16 cellular contexts compared by ENCODE assay signal in genomic region chr5:10653751-10654400, GRCh38.
DNase-seq lines count a peak whose midpoint lies in the region; ATAC-seq and TF ChIP-seq lines count a peak whose summit lies in the region.
"Had no signal": no experiment of that assay in that cellular context is flagged by ENCODE, and none has a peak within 500 bp of the region (broad histone marks: within the 10 kb centered on the region; RNA-seq: fewer than 3 reads in every experiment).

No MANE protein-coding gene starts in this region.

- H3K36me3 Mint-ChIP-seq in activated B cell treated with CpG ODN at 0.5 μM for 24 hours (ENCODE audit: low read depth), result peaks cover 70% of the 10 kb centered on the region
- peaks cover 59 to 75% of the 10 kb centered on the region in 2 donors for H3K36me3 Mint-ChIP-seq in stimulated activated naive B cell treated with anti-CD40 and anti-IgM and Interleukin-4, amounts not matched to agents 10 μg/mL and 1 μg/mL and 100 μg/mL, for 72 hours
- H3K36me3 Mint-ChIP-seq: CD4-positive, alpha-beta memory T cell had no signal

- no peak overlapping the region for H3K27ac Mint-ChIP-seq in activated B cell treated with CpG ODN at 0.5 μM for 24 hours
- H3K27ac Mint-ChIP-seq in stimulated activated naive B cell treated with anti-CD40 and anti-IgM and Interleukin-4, amounts not matched to agents 10 μg/mL and 1 μg/mL and 100 μg/mL, for 72 hours, result peak overlapping the region; percentile 38

- peaks cover 10% of the 10 kb centered on the region for H3K4me1 ChIP-seq in left ventricle myocardium inferior
- H3K4me1 ChIP-seq: HAP-1 had no signal

- CTCF ChIA-PET in activated B cell treated with CpG ODN at 0.5 μM for 24 hours (lab: Charles Lee), result no interaction called here

- peaks cover 4% of the 10 kb centered on the region for H3K9me3 Mint-ChIP-seq in activated B cell treated with CpG ODN at 0.5 μM for 24 hours
- H3K9me3 Mint-ChIP-seq in stimulated activated naive B cell treated with anti-CD40 and anti-IgM and Interleukin-4, amounts not matched to agents 10 μg/mL and 1 μg/mL and 100 μg/mL, for 72 hours, result no peaks in the 10 kb centered on the region

- intact Hi-C loops in left ventricle myocardium inferior (cut with micrococcal nuclease), result no loop called here
- intact Hi-C loops in cardiac septum (cut with DNase I), result no loop called here
- intact Hi-C loops in activated B cell treated with CpG ODN at 0.5 μM for 24 hours (cut with micrococcal nuclease), result no loop called here
- intact Hi-C loops in posterior vena cava (cut with DNase I), result no loop called here

- DNase-seq in left ventricle myocardium inferior (no peak), cardiac septum (ENCODE audit: low spot score) (no peak), activated B cell treated with CpG ODN at 0.5 μM for 24 hours (peak; percentile 2), posterior vena cava (ENCODE audit: low spot score) (peak; percentile 46), kidney glomerular epithelial cell (lab: John Stamatoyannopoulos, UW) (no peak), Kasumi-1 (lab: John Stamatoyannopoulos, UW) (no peak)
- no peak for DNase-seq in stimulated activated naive B cell treated with anti-CD40 and anti-IgM and Interleukin-4, amounts not matched to agents 10 μg/mL and 1 μg/mL and 100 μg/mL, for 72 hours
- DNase-seq: BE2C; CD4-positive, alpha-beta memory T cell; COR-L47; DND-41; GDM1; GOT3 had no signal

- H3K4me3 Mint-ChIP-seq in activated B cell treated with CpG ODN at 0.5 μM for 24 hours, result no peak overlapping the region
- no peak overlapping the region for H3K4me3 Mint-ChIP-seq in stimulated activated naive B cell treated with anti-CD40 and anti-IgM and Interleukin-4, amounts not matched to agents 10 μg/mL and 1 μg/mL and 100 μg/mL, for 72 hours
- H3K4me3 Mint-ChIP-seq: CD4-positive, alpha-beta memory T cell had no signal

- H3K27ac ChIP-seq in left ventricle myocardium inferior (replicated peaks), result peak overlapping the region; percentile 63
- H3K27ac ChIP-seq: C4-2B had no signal

- no peak for TF ChIP-seq CTCF in left ventricle myocardium inferior (IDR thresholded peaks at IDR 0.05; ENCODE audit: borderline replicate concordance)
- no peak for TF ChIP-seq CTCF in activated B cell treated with CpG ODN at 0.5 μM for 24 hours (IDR thresholded peaks at IDR 0.05)

- H3K4me3 ChIP-seq in left ventricle myocardium inferior, result no peak overlapping the region
- H3K4me3 ChIP-seq: HAP-1 had no signal

- no peaks in the 10 kb centered on the region for H3K27me3 Mint-ChIP-seq in activated B cell treated with CpG ODN at 0.5 μM for 24 hours
- no peaks in the 10 kb centered on the region for H3K27me3 Mint-ChIP-seq in stimulated activated naive B cell treated with anti-CD40 and anti-IgM and Interleukin-4, amounts not matched to agents 10 μg/mL and 1 μg/mL and 100 μg/mL, for 72 hours
- H3K27me3 Mint-ChIP-seq: CD4-positive, alpha-beta memory T cell had no signal

- ATAC-seq in activated B cell treated with CpG ODN at 0.5 μM for 24 hours (ENCODE audit: low read depth) (no peak), GM21390 (IDR thresholded peaks at IDR 0.05; ENCODE audit: unreplicated experiment) (no peak)
- no peak for ATAC-seq in stimulated activated naive B cell treated with anti-CD40 and anti-IgM and Interleukin-4, amounts not matched to agents 10 μg/mL and 1 μg/mL and 100 μg/mL, for 72 hours (replicated peaks)

- peaks cover 11% of the 10 kb centered on the region for H3K36me3 ChIP-seq in left ventricle myocardium inferior
- H3K36me3 ChIP-seq: BE2C, HAP-1 had no signal

- peaks cover 10% of the 10 kb centered on the region for H3K4me1 Mint-ChIP-seq in activated B cell treated with CpG ODN at 0.5 μM for 24 hours
- peaks cover 17 to 35% of the 10 kb centered on the region in 2 donors for H3K4me1 Mint-ChIP-seq in stimulated activated naive B cell treated with anti-CD40 and anti-IgM and Interleukin-4, amounts not matched to agents 10 μg/mL and 1 μg/mL and 100 μg/mL, for 72 hours
- H3K4me1 Mint-ChIP-seq: CD4-positive, alpha-beta memory T cell had no signal

- POLR2A ChIA-PET in activated B cell treated with CpG ODN at 0.5 μM for 24 hours (lab: Charles Lee), result no interaction called here

- H3K9me3 ChIP-seq in left ventricle myocardium inferior (replicated peaks), result peaks cover 3% of the 10 kb centered on the region
- H3K9me3 ChIP-seq: BE2C, HAP-1 had no signal

- H3K27me3 ChIP-seq in left ventricle myocardium inferior (ENCODE audit: low read depth), result no peaks in the 10 kb centered on the region
- H3K27me3 ChIP-seq: BE2C had no signal

Comparison
In these comparisons a context has a peak if more than half of its experiments do, and no peak if none do; other contexts are left out.
1. DNase-seq: peak in activated B cell treated with CpG ODN at 0.5 μM for 24 hours (single experiment) and posterior vena cava (single experiment); none in left ventricle myocardium inferior (single experiment), cardiac septum (single experiment), stimulated activated naive B cell treated with anti-CD40 and anti-IgM and Interleukin-4, amounts not matched to agents 10 μg/mL and 1 μg/mL and 100 μg/mL, for 72 hours (single experiment), kidney glomerular epithelial cell (single experiment) and Kasumi-1 (0 of 2).